8 cellular contexts compared by ENCODE assay signal in genomic region chr9:81686614-81687520, GRCh38.
A peak's percentile ranks its signal among the peaks of the same experiment; 100 is the strongest.
DNase-seq lines count a peak whose midpoint lies in the region; ATAC-seq, FAIRE-seq and TF ChIP-seq lines count a peak whose summit lies in the region.

No MANE protein-coding gene starts in this region.

- intact Hi-C loops in tibial artery (cut with DNase I; ENCODE audit: low total_unique reads) = loop anchor here (2.0 to 5.0 kb wide), 3 partner anchors 75 to 164 kb away; no protein-coding TSS in a partner anchor

- H3K4me3 ChIP-seq in fibroblast of pulmonary artery (replicated peaks; ENCODE audit: low read depth, low read length) (peak overlapping the region; percentile 85), mucosa of stomach (ENCODE audit: low read length) (peak overlapping the region; percentile 14), tibial artery (peak overlapping the region; percentile 77 to 95)

- H3K36me3 Mint-ChIP-seq in activated T-cell treated with anti-CD3 and anti-CD28 coated beads, Interleukin-2, amount 50 U/mL, for 24 hours (ENCODE audit: low read depth) = no peaks in the 10 kb centered on the region

- DNase-seq in D721Med (ENCODE audit: insufficient read length, low spot score) (no peak), NCI-H2196 (lab: John Stamatoyannopoulos, UW; ENCODE audit: unreplicated experiment) (peak; percentile 69), fibroblast of pulmonary artery (ENCODE audit: low read depth) (peak; percentile 91), tibial artery (peak; percentile 86 to 89)
- peak; percentile 48 for DNase-seq in activated T-cell treated with anti-CD3 and anti-CD28 coated beads, Interleukin-2, amount 50 U/mL, for 24 hours

- peak; percentile 23 for ATAC-seq in HG02852 (IDR thresholded peaks at IDR 0.05; ENCODE audit: unreplicated experiment)
- no peak for ATAC-seq in HG02840 (IDR thresholded peaks at IDR 0.05; ENCODE audit: low FRiP score, unreplicated experiment)

- peaks cover 30% of the 10 kb centered on the region for H3K4me1 Mint-ChIP-seq in activated T-cell treated with anti-CD3 and anti-CD28 coated beads, Interleukin-2, amount 50 U/mL, for 24 hours (ENCODE audit: low read depth)

- H3K9ac ChIP-seq in mucosa of stomach (ENCODE audit: low read length) = peak overlapping the region; percentile 85

- peak overlapping the region; percentile 60 for H3K4me3 Mint-ChIP-seq in activated T-cell treated with anti-CD3 and anti-CD28 coated beads, Interleukin-2, amount 50 U/mL, for 24 hours

- FAIRE-seq in D721Med (lab: Jason Lieb, UNC) = no peak

- peaks cover 36% of the 10 kb centered on the region for H3K4me1 ChIP-seq in mucosa of stomach (ENCODE audit: control insufficient read depth, insufficient read depth, low read length)
- H3K4me1 ChIP-seq in tibial artery = peaks cover 0 to 52% (median 32%) of the 10 kb centered on the region in 4 donors

- no peak overlapping the region for H3K27ac Mint-ChIP-seq in activated T-cell treated with anti-CD3 and anti-CD28 coated beads, Interleukin-2, amount 50 U/mL, for 24 hours

- H3K27me3 ChIP-seq in mucosa of stomach (ENCODE audit: control insufficient read depth, insufficient read depth, low read length) (no peaks in the 10 kb centered on the region), tibial artery (no peaks in the 10 kb centered on the region)

- peak overlapping the region; percentile 91 to 98 for H3K27ac ChIP-seq in tibial artery

- H3K9me3 ChIP-seq in mucosa of stomach (ENCODE audit: control insufficient read depth, low read length) (no peaks in the 10 kb centered on the region), tibial artery (no peaks in the 10 kb centered on the region)

- no peaks in the 10 kb centered on the region for H3K36me3 ChIP-seq in mucosa of stomach (ENCODE audit: control insufficient read depth, insufficient read depth, low read length)
- H3K36me3 ChIP-seq in tibial artery = peaks cover 0 to 9% (median 0%) of the 10 kb centered on the region in 3 donors

- no peaks in the 10 kb centered on the region for H3K9me3 Mint-ChIP-seq in activated T-cell treated with anti-CD3 and anti-CD28 coated beads, Interleukin-2, amount 50 U/mL, for 24 hours

- H3K27me3 Mint-ChIP-seq in activated T-cell treated with anti-CD3 and anti-CD28 coated beads, Interleukin-2, amount 50 U/mL, for 24 hours = peaks cover 32% of the 10 kb centered on the region

- TF ChIP-seq CTCF in D721Med (IDR thresholded peaks at IDR 0.05; ENCODE audit: insufficient read depth, missing control alignments) (peak; percentile 45), fibroblast of pulmonary artery (IDR thresholded peaks at IDR 0.05; ENCODE audit: low read length, missing control alignments) (peak; percentile 48), tibial artery (IDR thresholded peaks at IDR 0.05) (peak; percentile 65 to 72)

Comparison
In these comparisons a context has a peak if more than half of its experiments do, and no peak if none do; other contexts are left out.
1. H3K4me3 ChIP-seq: peak in every context shown above with its lines; median percentile 86 in tibial artery; 85 in fibroblast of pulmonary artery; 14 in mucosa of stomach.